Comparison of ENCODE assay signal across 30 cellular contexts in the genomic region with DNA sequence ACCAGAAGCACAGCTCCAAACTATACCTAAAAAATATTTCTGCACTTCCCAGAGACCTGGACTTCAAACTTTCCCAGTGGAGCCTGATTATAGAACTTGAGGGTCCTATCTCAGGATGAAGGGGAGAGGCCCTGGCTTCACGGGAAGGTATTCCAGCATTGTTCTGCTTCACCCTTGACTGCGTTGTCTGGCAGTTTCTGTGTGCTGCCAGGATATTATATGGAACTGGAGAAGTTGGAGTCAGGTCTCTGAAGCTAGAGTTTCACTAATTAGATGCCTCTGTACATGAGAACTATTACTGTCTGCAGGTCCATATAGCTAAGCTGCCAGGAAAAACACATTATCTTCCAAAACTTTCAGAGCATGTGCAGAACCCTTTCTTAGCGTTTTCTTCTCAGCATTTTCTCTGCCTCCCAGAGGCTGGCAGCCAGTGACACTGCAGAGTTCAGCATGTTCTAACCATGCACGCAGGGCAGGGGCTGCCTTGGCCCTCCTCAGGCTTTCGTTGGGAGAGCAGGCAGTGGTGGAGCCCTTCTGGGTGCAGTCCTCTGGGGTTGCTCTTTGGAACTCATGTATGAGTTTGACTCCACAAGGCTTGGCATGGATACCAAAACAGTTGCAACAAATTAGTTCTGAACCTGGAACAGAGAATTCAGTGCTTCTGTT.
DNase-seq lines count a peak whose midpoint lies in the region; ATAC-seq, FAIRE-seq and TF ChIP-seq lines count a peak whose summit lies in the region.
"Had no signal": no experiment of that assay in that cellular context is flagged by ENCODE, and none has a peak within 500 bp of the region (broad histone marks: within the 10 kb centered on the region; RNA-seq: fewer than 3 reads in every experiment).

No MANE protein-coding gene starts in this region.

- no peak overlapping the region for H3K9ac ChIP-seq in HepG2 (ENCODE audit: insufficient read depth, low read depth, low read length)
- H3K9ac ChIP-seq: BLaER1 treated with 17β-estradiol and CSF1 and Interleukin-3, amounts not matched to agents 10 nM and 100 nM; parathyroid adenoma had no signal

- CTCF ChIA-PET in HepG2 (lab: Yijun Ruan, JAX; ENCODE audit: low intra/inter-chr PET ratio, low total read pairs) = no interaction called here

- ATAC-seq in HepG2 (peak; percentile 65), right lobe of liver (no peak), lower lobe of right lung (no peak), HG02763 (IDR thresholded peaks at IDR 0.05; ENCODE audit: unreplicated experiment) (no peak)
- ATAC-seq: activated CD8-positive, alpha-beta T cell treated with anti-CD3 and anti-CD28 coated beads, Interleukin-2, amount 10 ng/mL, durations not matched to agents 7 days and 5 days; naive thymus-derived CD8-positive, alpha-beta T cell; SK-N-SH treated with all-trans-retinoic acid at 6 μM for 48 hours; upper lobe of right lung had no signal

- TF ChIP-seq POLR2A in HepG2 (IDR thresholded peaks at IDR 0.05; ENCODE audit: insufficient read depth in 1 of 2, low read depth in 2 of 2, low read length in 2 of 2) (no peak), right lobe of liver (IDR thresholded peaks at IDR 0.05) (no peak)

- no peak for TF ChIP-seq RAD21 in HepG2 (CRISPR knock-in tag; IDR thresholded peaks at IDR 0.05)

- H2AFZ ChIP-seq in HepG2 (ENCODE audit: low read length) = no peak overlapping the region
- H2AFZ ChIP-seq: parathyroid adenoma had no signal

- H3K79me2 ChIP-seq in HepG2 (ENCODE audit: insufficient read depth, low read length) = no peaks in the 10 kb centered on the region
- H3K79me2 ChIP-seq: parathyroid adenoma had no signal

- no peak overlapping the region for H3K4me2 ChIP-seq in HepG2 (ENCODE audit: low read depth, low read length)
- H3K4me2 ChIP-seq: BLaER1 treated with 17β-estradiol and CSF1 and Interleukin-3, amounts not matched to agents 10 nM and 100 nM had no signal

- H3K4me1 ChIP-seq in HepG2 (ENCODE audit: insufficient read depth, low read length) (no peaks in the 10 kb centered on the region), right lobe of liver (no peaks in the 10 kb centered on the region), lower lobe of right lung (peaks cover 13% of the 10 kb centered on the region)
- H3K4me1 ChIP-seq: parathyroid adenoma had no signal

- in situ Hi-C loops in HepG2 (cut with HindIII; ENCODE audit: extremely low pct_ligation_motif_present, low pct_unique_long_range_greater_than_20kb) = no loop called here

- no peaks in the 10 kb centered on the region for H3K36me3 ChIP-seq in HepG2 (replicated peaks in 1 of 2; ENCODE audit: control insufficient read depth in 1 of 2, insufficient read depth in 2 of 2, low read length in 2 of 2)
- peaks cover 0 to 93% (median 27%) of the 10 kb centered on the region in 4 donors for H3K36me3 ChIP-seq in right lobe of liver
- H3K36me3 ChIP-seq in lower lobe of right lung = peaks cover 78% of the 10 kb centered on the region

- H3K9me3 ChIP-seq in HepG2 (ENCODE audit: low read length) (no peaks in the 10 kb centered on the region), right lobe of liver (no peaks in the 10 kb centered on the region), lower lobe of right lung (no peaks in the 10 kb centered on the region)
- H3K9me3 ChIP-seq: BLaER1 treated with 17β-estradiol and CSF1 and Interleukin-3, amounts not matched to agents 10 nM and 100 nM; upper lobe of right lung had no signal

- FAIRE-seq in HepG2 (lab: Jason Lieb, UNC) = no peak
- FAIRE-seq: A204.1, astrocyte, H54, kidney had no signal

- no peak overlapping the region for H3K4me3 Mint-ChIP-seq in nephron
- H3K4me3 Mint-ChIP-seq: activated CD8-positive, alpha-beta T cell treated with anti-CD3 and anti-CD28 coated beads, Interleukin-2, amount 10 ng/mL, durations not matched to agents 7 days and 5 days; activated naive CD4-positive, alpha-beta T cell treated with anti-CD3 and anti-CD28 coated beads for 36 hours; naive thymus-derived CD8-positive, alpha-beta T cell; stimulated activated naive CD8-positive, alpha-beta T cell treated with anti-CD3 and anti-CD28 coated beads, Interleukin-15, Interleukin-2, amounts not matched to agents 100 ng/mL and 50 ng/mL, for 24 hours had no signal

- H3K27ac ChIP-seq in HepG2 (ENCODE audit: extremely low read length, insufficient read depth, low read length) = no peak overlapping the region
- no peak overlapping the region for H3K27ac ChIP-seq in right lobe of liver
- no peak overlapping the region for H3K27ac ChIP-seq in lower lobe of right lung
- H3K27ac ChIP-seq: BLaER1 treated with 17β-estradiol and CSF1 and Interleukin-3, amounts not matched to agents 10 nM and 100 nM; parathyroid adenoma; upper lobe of right lung had no signal

- BruUV-seq in HepG2 (replicated peaks; lab: Mats Ljungman, UMichigan) = no TSS peak

- H3K27me3 Mint-ChIP-seq in nephron (ENCODE audit: low read depth) = no peaks in the 10 kb centered on the region
- H3K27me3 Mint-ChIP-seq: stimulated activated naive CD8-positive, alpha-beta T cell treated with anti-CD3 and anti-CD28 coated beads, Interleukin-15, Interleukin-2, amounts not matched to agents 100 ng/mL and 50 ng/mL, for 24 hours had no signal

- H3K4me3 ChIP-seq in HepG2 (replicated peaks in 1 of 3; ENCODE audit: insufficient read depth in 1 of 3, low read depth in 2 of 3, low read length in 3 of 3) (no peak overlapping the region), right lobe of liver (no peak overlapping the region), lower lobe of right lung (no peak overlapping the region)
- H3K4me3 ChIP-seq: BLaER1 treated with 17β-estradiol and CSF1 and Interleukin-3, amounts not matched to agents 10 nM and 100 nM; upper lobe of right lung had no signal

- WGBS in HepG2 (ENCODE audit: low lambda C conversion rate) = 15% methylated on average over 5 of the region's 5 CpGs
- WGBS in right lobe of liver (ENCODE audit: insufficient coverage, low coverage, low lambda C conversion rate, missing lambda C conversion rate) = 78% methylated on average over 4 of the region's 5 CpGs

- H3K9me3 Mint-ChIP-seq in nephron = no peaks in the 10 kb centered on the region
- H3K9me3 Mint-ChIP-seq: activated naive CD4-positive, alpha-beta T cell treated with anti-CD3 and anti-CD28 coated beads for 36 hours; naive thymus-derived CD8-positive, alpha-beta T cell; stimulated activated naive CD8-positive, alpha-beta T cell treated with anti-CD3 and anti-CD28 coated beads, Interleukin-15, Interleukin-2, amounts not matched to agents 100 ng/mL and 50 ng/mL, for 24 hours had no signal

- no peaks in the 10 kb centered on the region for H4K20me1 ChIP-seq in HepG2 (ENCODE audit: insufficient read depth, low read length)

- H3K27ac Mint-ChIP-seq in nephron = peak overlapping the region in 2 of 3 experiments; percentile 43 to 67
- H3K27ac Mint-ChIP-seq: activated CD8-positive, alpha-beta T cell treated with anti-CD3 and anti-CD28 coated beads, Interleukin-2, amount 10 ng/mL, durations not matched to agents 7 days and 5 days; activated naive CD4-positive, alpha-beta T cell treated with anti-CD3 and anti-CD28 coated beads for 36 hours; naive thymus-derived CD8-positive, alpha-beta T cell had no signal

- peaks cover 0 to 7% of the 10 kb centered on the region in 2 experiments; a peak in 2 of 5 replicates for H3K27me3 ChIP-seq in HepG2 (ENCODE audit: control insufficient read depth in 1 of 2, insufficient read depth in 2 of 2, low read length in 2 of 2)
- H3K27me3 ChIP-seq in right lobe of liver = no peaks in the 10 kb centered on the region
- no peaks in the 10 kb centered on the region for H3K27me3 ChIP-seq in lower lobe of right lung (ENCODE audit: low read depth)
- H3K27me3 ChIP-seq: BLaER1 treated with 17β-estradiol and CSF1 and Interleukin-3, amounts not matched to agents 10 nM and 100 nM; upper lobe of right lung had no signal

- no peak for TF ChIP-seq CTCF in HepG2 (CRISPR knock-in tag; IDR thresholded peaks at IDR 0.05)
- TF ChIP-seq CTCF in right lobe of liver (IDR thresholded peaks at IDR 0.05) = no peak
- no peak for TF ChIP-seq CTCF in nephron (IDR thresholded peaks at IDR 0.05; ENCODE audit: unreplicated experiment in 3 of 3)
- TF ChIP-seq CTCF in lower lobe of right lung (IDR thresholded peaks at IDR 0.05) = no peak

- POLR2A ChIA-PET in HepG2 (lab: Yijun Ruan, JAX) = no interaction called here

- no peak for TF ChIP-seq EP300 in HepG2 (IDR thresholded peaks at IDR 0.05; ENCODE audit: low read depth in 2 of 2, low read length in 2 of 2)
- no peak for TF ChIP-seq EP300 in HepG2 (CRISPR knock-in tag; IDR thresholded peaks at IDR 0.05; ENCODE audit: borderline replicate concordance)

- DNase-seq in HepG2 (ENCODE audit: low spot score) (no peak), right lobe of liver (no peak), fibroblast of gingiva (ENCODE audit: low read depth) (peak; percentile 76), lower lobe of right lung (no peak), KG1 (lab: John Stamatoyannopoulos, UW) (no peak), NCI-H1092 (lab: John Stamatoyannopoulos, UW) (no peak)
- DNase-seq: activated naive CD4-positive, alpha-beta T cell treated with anti-CD3 and anti-CD28 coated beads for 36 hours; activated T-cell treated with anti-CD3 and anti-CD28 coated beads, Interleukin-2, amount 50 U/mL, for 1 hour; Calu3; cortex of kidney; EL; foreskin melanocyte; kidney; naive thymus-derived CD8-positive, alpha-beta T cell; NCI-H1105; NCI-H510A treated with DMSO at 0.1 percent for 48 hours; NK-92 treated with Interleukin-12 subunit alpha and Interleukin-12 subunit beta, amount 100 ng/mL, for 24 hours; stimulated activated CD4-positive, alpha-beta T cell treated with anti-CD3 and anti-CD28 coated beads, Interleukin-4, amount 100 ng/mL, for 1 hour; T-helper 9 cell; upper lobe of right lung had no signal

- intact Hi-C loops in HepG2 (cut with micrococcal nuclease; ENCODE audit: unreplicated experiment) = no loop called here
- intact Hi-C loops in right lobe of liver (cut with DNase I) = no loop called here
- intact Hi-C loops in lower lobe of right lung (cut with DNase I) = no loop called here

- H3K4me1 Mint-ChIP-seq in nephron = peaks cover 45% of the 10 kb centered on the region

- H3K36me3 Mint-ChIP-seq in nephron (ENCODE audit: low read depth) = peaks cover 79% of the 10 kb centered on the region
- H3K36me3 Mint-ChIP-seq: naive thymus-derived CD8-positive, alpha-beta T cell had no signal
